Comparison of ENCODE assay signal across 1 cellular context in the genomic region with DNA sequence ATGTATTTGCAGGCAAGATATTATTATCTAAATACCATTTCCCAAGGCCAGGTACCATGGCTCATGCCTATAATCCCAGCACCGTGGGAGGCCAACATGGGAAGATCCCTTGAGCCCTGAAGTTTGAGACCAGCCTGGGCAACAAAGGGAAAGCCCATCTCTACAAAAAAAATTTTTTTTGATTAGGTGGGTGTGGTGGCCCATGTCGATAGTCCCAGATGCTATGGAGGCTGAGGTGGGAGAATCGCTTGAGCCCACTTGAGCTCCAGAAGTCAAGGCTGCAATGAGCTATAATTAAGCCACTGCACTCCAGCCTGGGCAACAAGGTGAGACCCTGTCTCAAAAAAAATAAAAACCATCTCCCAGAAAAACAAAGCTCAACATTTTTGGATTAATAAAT.
TF ChIP-seq lines count a peak whose summit lies in the region.

No MANE protein-coding gene starts in this region.

TF ChIP-seq in K562, 482 proteins besides CTCF, POLR2A, EP300 and RAD21:
- TF ChIP-seq, protein P1, sequence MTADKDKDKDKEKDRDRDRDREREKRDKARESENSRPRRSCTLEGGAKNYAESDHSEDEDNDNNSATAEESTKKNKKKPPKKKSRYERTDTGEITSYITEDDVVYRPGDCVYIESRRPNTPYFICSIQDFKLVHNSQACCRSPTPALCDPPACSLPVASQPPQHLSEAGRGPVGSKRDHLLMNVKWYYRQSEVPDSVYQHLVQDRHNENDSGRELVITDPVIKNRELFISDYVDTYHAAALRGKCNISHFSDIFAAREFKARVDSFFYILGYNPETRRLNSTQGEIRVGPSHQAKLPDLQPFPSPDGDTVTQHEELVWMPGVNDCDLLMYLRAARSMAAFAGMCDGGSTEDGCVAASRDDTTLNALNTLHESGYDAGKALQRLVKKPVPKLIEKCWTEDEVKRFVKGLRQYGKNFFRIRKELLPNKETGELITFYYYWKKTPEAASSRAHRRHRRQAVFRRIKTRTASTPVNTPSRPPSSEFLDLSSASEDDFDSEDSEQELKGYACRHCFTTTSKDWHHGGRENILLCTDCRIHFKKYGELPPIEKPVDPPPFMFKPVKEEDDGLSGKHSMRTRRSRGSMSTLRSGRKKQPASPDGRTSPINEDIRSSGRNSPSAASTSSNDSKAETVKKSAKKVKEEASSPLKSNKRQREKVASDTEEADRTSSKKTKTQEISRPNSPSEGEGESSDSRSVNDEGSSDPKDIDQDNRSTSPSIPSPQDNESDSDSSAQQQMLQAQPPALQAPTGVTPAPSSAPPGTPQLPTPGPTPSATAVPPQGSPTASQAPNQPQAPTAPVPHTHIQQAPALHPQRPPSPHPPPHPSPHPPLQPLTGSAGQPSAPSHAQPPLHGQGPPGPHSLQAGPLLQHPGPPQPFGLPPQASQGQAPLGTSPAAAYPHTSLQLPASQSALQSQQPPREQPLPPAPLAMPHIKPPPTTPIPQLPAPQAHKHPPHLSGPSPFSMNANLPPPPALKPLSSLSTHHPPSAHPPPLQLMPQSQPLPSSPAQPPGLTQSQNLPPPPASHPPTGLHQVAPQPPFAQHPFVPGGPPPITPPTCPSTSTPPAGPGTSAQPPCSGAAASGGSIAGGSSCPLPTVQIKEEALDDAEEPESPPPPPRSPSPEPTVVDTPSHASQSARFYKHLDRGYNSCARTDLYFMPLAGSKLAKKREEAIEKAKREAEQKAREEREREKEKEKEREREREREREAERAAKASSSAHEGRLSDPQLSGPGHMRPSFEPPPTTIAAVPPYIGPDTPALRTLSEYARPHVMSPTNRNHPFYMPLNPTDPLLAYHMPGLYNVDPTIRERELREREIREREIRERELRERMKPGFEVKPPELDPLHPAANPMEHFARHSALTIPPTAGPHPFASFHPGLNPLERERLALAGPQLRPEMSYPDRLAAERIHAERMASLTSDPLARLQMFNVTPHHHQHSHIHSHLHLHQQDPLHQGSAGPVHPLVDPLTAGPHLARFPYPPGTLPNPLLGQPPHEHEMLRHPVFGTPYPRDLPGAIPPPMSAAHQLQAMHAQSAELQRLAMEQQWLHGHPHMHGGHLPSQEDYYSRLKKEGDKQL (CRISPR knock-in tag; IDR thresholded peaks at IDR 0.05; ENCODE audit: borderline replicate concordance) = 0 out of 2 replicates have a peak, but pooled peaks have one; percentile 55
- TF ChIP-seq ZFP36 (IDR thresholded peaks at IDR 0.05; ENCODE audit: low read depth, low read length, partially characterized antibody) (no peak), MXI1 (IDR thresholded peaks at IDR 0.05; ENCODE audit: low read depth, low read length) (0 out of 2 replicates have a peak, but pooled peaks have one; percentile 3)
- TF ChIP-seq, protein P2, sequence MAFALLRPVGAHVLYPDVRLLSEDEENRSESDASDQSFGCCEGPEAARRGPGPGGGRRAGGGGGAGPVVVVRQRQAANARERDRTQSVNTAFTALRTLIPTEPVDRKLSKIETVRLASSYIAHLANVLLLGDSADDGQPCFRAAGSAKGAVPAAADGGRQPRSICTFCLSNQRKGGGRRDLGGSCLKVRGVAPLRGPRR (CRISPR knock-in tag; IDR thresholded peaks at IDR 0.05) = no peak
